In the genomic region with DNA sequence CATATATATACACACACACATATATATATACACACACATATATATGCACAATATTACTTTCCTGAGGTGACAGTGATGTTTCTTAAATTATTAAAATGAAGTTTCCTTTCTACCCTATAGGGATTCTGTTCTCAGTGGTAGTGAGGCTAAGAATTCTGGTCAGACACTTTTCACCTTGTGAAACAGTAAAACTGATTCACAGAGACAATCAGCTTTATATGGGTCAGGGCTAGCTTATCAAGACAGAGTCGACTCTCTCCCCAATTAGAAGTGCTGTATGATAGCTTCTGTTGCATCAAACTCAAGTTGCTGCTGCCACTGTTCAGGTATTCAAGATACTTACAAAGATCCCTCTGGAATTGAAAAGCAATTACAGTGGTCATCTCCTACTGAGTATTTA, we compare ENCODE assay signal across 16 cellular contexts.
DNase-seq lines count a peak whose midpoint lies in the region; ATAC-seq and TF ChIP-seq lines count a peak whose summit lies in the region.
"Had no signal": no experiment of that assay in that cellular context is flagged by ENCODE, and none has a peak within 500 bp of the region (broad histone marks: within the 10 kb centered on the region; RNA-seq: fewer than 3 reads in every experiment).

No MANE protein-coding gene starts in this region.

- no peak overlapping the region for H3K27ac ChIP-seq in upper lobe of right lung

- H3K27me3 ChIP-seq in upper lobe of right lung: no peaks in the 10 kb centered on the region
- H3K27me3 ChIP-seq: BE2C had no signal

- H3K27ac Mint-ChIP-seq in natural killer cell (peak overlapping the region; percentile 60 to 83), immature natural killer cell (peak overlapping the region; percentile 47 to 89 (median 68))
- H3K27ac Mint-ChIP-seq in natural killer cell treated with Interleukin-12 subunit alpha and Interleukin-12 subunit beta and Interleukin-15 and Interleukin-18, amount 100 ng/mL, for 72 hours: peak overlapping the region in 1 of 2 donors; percentile 17
- peak overlapping the region; percentile 54 for H3K27ac Mint-ChIP-seq in activated T-helper 2 cell treated with anti-CD3 and anti-CD28 coated beads, Interferon-gamma antibody, Interleukin-2, Interleukin-4, amounts not matched to agents 10 μg/mL and 5 μg/mL and 100 μg/mL, durations not matched to agents 14 hours and 24 hours and 36 hours
- H3K27ac Mint-ChIP-seq: CD4-positive, alpha-beta T cell had no signal

- H3K27me3 Mint-ChIP-seq in natural killer cell (ENCODE audit: low read depth in 2 of 2) (no peaks in the 10 kb centered on the region), immature natural killer cell (ENCODE audit: low read depth in 3 of 3) (no peaks in the 10 kb centered on the region)
- H3K27me3 Mint-ChIP-seq in natural killer cell treated with Interleukin-12 subunit alpha and Interleukin-12 subunit beta and Interleukin-15 and Interleukin-18, amount 100 ng/mL, for 72 hours: no peaks in the 10 kb centered on the region
- no peaks in the 10 kb centered on the region for H3K27me3 Mint-ChIP-seq in activated T-helper 2 cell treated with anti-CD3 and anti-CD28 coated beads, Interferon-gamma antibody, Interleukin-2, Interleukin-4, amounts not matched to agents 10 μg/mL and 5 μg/mL and 100 μg/mL, durations not matched to agents 14 hours and 24 hours and 36 hours (ENCODE audit: low read depth)
- H3K27me3 Mint-ChIP-seq: CD4-positive, alpha-beta T cell had no signal

- peaks cover 0 to 2% of the 10 kb centered on the region in 2 donors for H3K9me3 Mint-ChIP-seq in natural killer cell
- H3K9me3 Mint-ChIP-seq in natural killer cell treated with Interleukin-12 subunit alpha and Interleukin-12 subunit beta and Interleukin-15 and Interleukin-18, amount 100 ng/mL, for 72 hours: peaks cover 4% of the 10 kb centered on the region
- H3K9me3 Mint-ChIP-seq in activated T-helper 2 cell treated with anti-CD3 and anti-CD28 coated beads, Interferon-gamma antibody, Interleukin-2, Interleukin-4, amounts not matched to agents 10 μg/mL and 5 μg/mL and 100 μg/mL, durations not matched to agents 14 hours and 24 hours and 36 hours: peaks cover 3% of the 10 kb centered on the region
- peaks cover 0 to 4% (median 2%) of the 10 kb centered on the region in 6 donors for H3K9me3 Mint-ChIP-seq in immature natural killer cell
- H3K9me3 Mint-ChIP-seq: CD4-positive, alpha-beta T cell had no signal

- no peak for DNase-seq in natural killer cell
- DNase-seq in natural killer cell treated with Interleukin-12 subunit alpha and Interleukin-12 subunit beta and Interleukin-15 and Interleukin-18, amount 100 ng/mL, for 72 hours (ENCODE audit: low spot score): no peak
- no peak for DNase-seq in activated T-helper 2 cell treated with anti-CD3 and anti-CD28 coated beads, Interferon-gamma antibody, Interleukin-2, Interleukin-4, amounts not matched to agents 10 μg/mL and 5 μg/mL and 100 μg/mL, durations not matched to agents 14 hours and 24 hours and 36 hours (ENCODE audit: low spot score)
- no peak for DNase-seq in immature natural killer cell
- DNase-seq in upper lobe of right lung: no peak
- DNase-seq in activated CD4-positive, CD25-positive, alpha-beta regulatory T cell treated with anti-CD3 and anti-CD28 coated beads, Interleukin-2, amount 50 U/mL, for 72 hours: no peak
- DNase-seq: ACHN; BE2C; C1 segment of cervical spinal cord; Caco-2; CD4-positive, alpha-beta T cell; DMS79; GF-D8 had no signal

- no peaks in the 10 kb centered on the region for H3K36me3 ChIP-seq in upper lobe of right lung
- H3K36me3 ChIP-seq: HAP-1 had no signal

- peaks cover 68 to 88% of the 10 kb centered on the region in 2 donors for H3K4me1 Mint-ChIP-seq in natural killer cell
- H3K4me1 Mint-ChIP-seq in natural killer cell treated with Interleukin-12 subunit alpha and Interleukin-12 subunit beta and Interleukin-15 and Interleukin-18, amount 100 ng/mL, for 72 hours (ENCODE audit: low read depth in 2 of 2): peaks cover 47 to 56% of the 10 kb centered on the region in 2 donors
- peaks cover 38% of the 10 kb centered on the region for H3K4me1 Mint-ChIP-seq in activated T-helper 2 cell treated with anti-CD3 and anti-CD28 coated beads, Interferon-gamma antibody, Interleukin-2, Interleukin-4, amounts not matched to agents 10 μg/mL and 5 μg/mL and 100 μg/mL, durations not matched to agents 14 hours and 24 hours and 36 hours (ENCODE audit: low read depth)
- H3K4me1 Mint-ChIP-seq in immature natural killer cell: peaks cover 77 to 94% of the 10 kb centered on the region in 2 donors

- ATAC-seq in natural killer cell (peak; percentile 27 to 52 (median 35)), upper lobe of right lung (no peak), GM21717 (IDR thresholded peaks at IDR 0.05; ENCODE audit: unreplicated experiment) (no peak)
- no peak for ATAC-seq in natural killer cell treated with Interleukin-12 subunit alpha and Interleukin-12 subunit beta and Interleukin-15 and Interleukin-18, amount 100 ng/mL, for 72 hours
- ATAC-seq: HepG2 had no signal

- no peak for TF ChIP-seq CTCF in natural killer cell (IDR thresholded peaks at IDR 0.05)
- TF ChIP-seq CTCF in upper lobe of right lung (IDR thresholded peaks at IDR 0.05): no peak

- peaks cover 8% of the 10 kb centered on the region for H3K4me1 ChIP-seq in upper lobe of right lung
- H3K4me1 ChIP-seq: BE2C, Caco-2, HAP-1 had no signal

- H3K36me3 Mint-ChIP-seq in natural killer cell: no peaks in the 10 kb centered on the region
- H3K36me3 Mint-ChIP-seq in natural killer cell treated with Interleukin-12 subunit alpha and Interleukin-12 subunit beta and Interleukin-15 and Interleukin-18, amount 100 ng/mL, for 72 hours: peaks cover 7% of the 10 kb centered on the region
- peaks cover 36% of the 10 kb centered on the region for H3K36me3 Mint-ChIP-seq in activated T-helper 2 cell treated with anti-CD3 and anti-CD28 coated beads, Interferon-gamma antibody, Interleukin-2, Interleukin-4, amounts not matched to agents 10 μg/mL and 5 μg/mL and 100 μg/mL, durations not matched to agents 14 hours and 24 hours and 36 hours (ENCODE audit: low read depth)
- peaks cover 5 to 9% (median 7%) of the 10 kb centered on the region in 3 donors for H3K36me3 Mint-ChIP-seq in immature natural killer cell

- no peak overlapping the region for H3K4me3 ChIP-seq in upper lobe of right lung
- H3K4me3 ChIP-seq: HAP-1 had no signal

- intact Hi-C loops in natural killer cell (cut with micrococcal nuclease): no loop called here
- intact Hi-C loops in activated T-helper 2 cell treated with anti-CD3 and anti-CD28 coated beads, Interferon-gamma antibody, Interleukin-2, Interleukin-4, amounts not matched to agents 10 μg/mL and 5 μg/mL and 100 μg/mL, durations not matched to agents 14 hours and 24 hours and 36 hours (cut with micrococcal nuclease): loop anchor here (2.0 kb wide), 1 partner anchor 67 kb away; no protein-coding TSS in a partner anchor
- intact Hi-C loops in upper lobe of right lung (cut with DNase I): no loop called here

- H3K9me3 ChIP-seq in upper lobe of right lung: no peaks in the 10 kb centered on the region
- H3K9me3 ChIP-seq: BE2C, Caco-2, HAP-1 had no signal

- H3K4me3 Mint-ChIP-seq in natural killer cell: no peak overlapping the region
- H3K4me3 Mint-ChIP-seq in natural killer cell treated with Interleukin-12 subunit alpha and Interleukin-12 subunit beta and Interleukin-15 and Interleukin-18, amount 100 ng/mL, for 72 hours: no peak overlapping the region
- no peak overlapping the region for H3K4me3 Mint-ChIP-seq in activated T-helper 2 cell treated with anti-CD3 and anti-CD28 coated beads, Interferon-gamma antibody, Interleukin-2, Interleukin-4, amounts not matched to agents 10 μg/mL and 5 μg/mL and 100 μg/mL, durations not matched to agents 14 hours and 24 hours and 36 hours (ENCODE audit: low read depth)
- peak overlapping the region in 2 of 5 donors; percentile 30 to 32 for H3K4me3 Mint-ChIP-seq in immature natural killer cell
- H3K4me3 Mint-ChIP-seq: CD4-positive, alpha-beta T cell had no signal

Comparison
In these comparisons a context has a peak if more than half of its experiments do, and no peak if none do; other contexts are left out.
1. ATAC-seq: peak in natural killer cell (3 of 3); none in natural killer cell treated with Interleukin-12 subunit alpha and Interleukin-12 subunit beta and Interleukin-15 and Interleukin-18, amount 100 ng/mL, for 72 hours (0 of 2), upper lobe of right lung (single experiment) and GM21717 (single experiment).